Comparison of ENCODE assay signal across 20 cellular contexts in the genomic region with DNA sequence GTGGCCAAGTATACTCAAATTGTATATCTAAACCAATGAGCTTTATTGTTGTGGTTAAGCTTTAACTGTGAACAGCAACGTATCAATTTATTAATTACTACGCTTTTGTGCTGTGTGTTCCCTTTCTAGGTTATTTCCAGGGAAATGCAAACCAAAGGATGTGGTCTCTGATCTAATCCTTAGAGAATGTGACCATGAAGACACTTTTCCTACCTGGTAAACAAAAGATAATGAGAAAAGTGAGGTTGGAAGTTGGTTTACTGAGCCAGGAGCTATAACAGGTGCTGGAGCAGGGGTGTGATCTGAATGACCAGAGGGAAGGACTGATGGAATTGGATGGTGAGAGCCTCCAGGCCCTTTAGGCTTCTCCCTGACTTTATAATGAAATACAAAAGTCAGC. TPM values are rescaled to one million over a fixed set of nuclear protein-coding genes. Genes with fewer than 3 reads are reported as not detected.
DNase-seq lines count a peak whose midpoint lies in the region; ATAC-seq lines count a peak whose summit lies in the region.
"Had no signal": no experiment of that assay in that cellular context is flagged by ENCODE, and none has a peak within 500 bp of the region (broad histone marks: within the 10 kb centered on the region; RNA-seq: fewer than 3 reads in every experiment).

No MANE protein-coding gene starts in this region.

- intact Hi-C loops in left cardiac atrium (cut with DNase I) = no loop called here

- ATAC-seq in HG02642 (IDR thresholded peaks at IDR 0.05; ENCODE audit: poor library complexity, unreplicated experiment) = no peak
- no peak for ATAC-seq in left cardiac atrium
- ATAC-seq in HG03095 (IDR thresholded peaks at IDR 0.05; ENCODE audit: unreplicated experiment) = no peak
- ATAC-seq: GM12878, GM23338, HepG2 had no signal

- peak; percentile 55 for DNase-seq in A172 (ENCODE audit: low spot score)
- DNase-seq in NCI-H226 = peak; percentile 20
- peak; percentile 32 for DNase-seq in astrocyte of the hippocampus (ENCODE audit: low read depth, low spot score)
- peak; percentile 32 for DNase-seq in islet precursor cell
- DNase-seq in left cardiac atrium = no peak
- no peak for DNase-seq in HK-2 (ENCODE audit: unreplicated experiment)
- DNase-seq: 8988T; CD8-positive, alpha-beta memory T cell; DMS79; GDM1; MM.1S; NCI-H1092 treated with DMSO at 0.1 percent for 48 hours; NCI-H2107; NCI-H345; NK-92 treated with Interleukin-12 subunit alpha and Interleukin-12 subunit beta, amount 100 ng/mL, for 24 hours had no signal

RNA-seq across cellular contexts. Expression of a gene that starts 25.4 kb away (rescaled TPM):
- 420 and 457 TPM in 2 replicates for total RNA-seq in A172 (2014; rRNA removed; shearing (Covaris generic))
- total RNA-seq in left cardiac atrium = 100 to 1,000 TPM; 190 to 353 TPM

RNA-seq across cellular contexts. Expression of a gene that starts 41.7 kb away (rescaled TPM):
- total RNA-seq in A172 (2014; rRNA removed; shearing (Covaris generic)) = not detected in 2 replicates
- total RNA-seq in left cardiac atrium = 1 to 10 TPM; 2.1 to 2.9 TPM
- total RNA-seq: GM23338, HepG2 had no signal

Comparison
In these comparisons a context has a peak if more than half of its experiments do, and no peak if none do; other contexts are left out.
1. DNase-seq: peak in A172 (single experiment), NCI-H226 (single experiment), astrocyte of the hippocampus (single experiment) and islet precursor cell (single experiment); none in left cardiac atrium (single experiment) and HK-2 (single experiment).